ENCODE assay signal across 23 cellular contexts in genomic region chr1:228353601-228354371, GRCh38.
"Had no signal": no experiment of that assay in that cellular context is flagged by ENCODE, and none has a peak within 500 bp of the region (broad histone marks: within the 10 kb centered on the region; RNA-seq: fewer than 3 reads in every experiment).

No MANE protein-coding gene starts in this region.

- H3K36me3 Mint-ChIP-seq: activated naive CD4-positive, alpha-beta T cell treated with anti-CD3 and anti-CD28 coated beads, Interleukin-2, amount 50 U/mL, for 72 hours; stimulated activated naive B cell treated with anti-CD40 and anti-IgM and Interleukin-4, amounts not matched to agents 10 μg/mL and 1 μg/mL and 100 μg/mL, for 72 hours; type B pancreatic cell had no signal

- H3K4me1 Mint-ChIP-seq: activated T-helper 17 cell treated with anti-CD3 and anti-CD28 coated beads, Interleukin-2, amount 50 U/mL, for 72 hours; endodermal cell; nephron; stimulated activated naive B cell treated with anti-CD40 and anti-IgM and Interleukin-4, amounts not matched to agents 10 μg/mL and 1 μg/mL and 100 μg/mL, for 72 hours had no signal

- H3K4me1 ChIP-seq: left lung, parathyroid adenoma, testis had no signal

- H3K4me3 ChIP-seq: left lung, testis, vagina had no signal

- H3K36me3 ChIP-seq: left lung, vagina, WERI-Rb-1 had no signal

- H3K4me3 Mint-ChIP-seq: activated T-cell treated with anti-CD3 and anti-CD28 coated beads, Interleukin-2, amount 50 U/mL, for 24 hours; activated T-helper 17 cell treated with anti-CD3 and anti-CD28 coated beads, Interleukin-2, amount 50 U/mL, for 72 hours; endodermal cell; nephron; stimulated activated naive B cell treated with anti-CD40 and anti-IgM and Interleukin-4, amounts not matched to agents 10 μg/mL and 1 μg/mL and 100 μg/mL, for 72 hours; type B pancreatic cell had no signal

- DNase-seq: activated CD4-positive, CD25-positive, alpha-beta regulatory T cell treated with anti-CD3 and anti-CD28 coated beads, Interleukin-2, amount 50 U/mL, for 72 hours; activated CD8-positive, alpha-beta memory T cell treated with anti-CD3 and anti-CD28 coated beads for 24 hours; activated CD8-positive, alpha-beta memory T cell treated with anti-CD3 and anti-CD28 coated beads, Interleukin-2, amount 50 U/mL, for 4 hours; activated T-cell treated with anti-CD3 and anti-CD28 coated beads, Interleukin-2, amount 50 U/mL, for 24 hours; cerebellar nuclear complex; cortex of kidney; endodermal cell; foreskin fibroblast; small intestine; stimulated activated CD4-positive, alpha-beta T cell treated with anti-CD3 and anti-CD28 coated beads, Interleukin-15, amount 100 ng/mL, for 24 hours; stimulated activated naive B cell treated with anti-CD40 and anti-IgM and Interleukin-4, amounts not matched to agents 10 μg/mL and 1 μg/mL and 100 μg/mL, for 72 hours; T-helper 1 cell; testis; WERI-Rb-1 had no signal

- H2AFZ ChIP-seq: parathyroid adenoma had no signal

- H3K27ac Mint-ChIP-seq: activated naive CD4-positive, alpha-beta T cell treated with anti-CD3 and anti-CD28 coated beads, Interleukin-2, amount 50 U/mL, for 72 hours; activated T-cell treated with anti-CD3 and anti-CD28 coated beads, Interleukin-2, amount 50 U/mL, for 24 hours; activated T-helper 17 cell treated with anti-CD3 and anti-CD28 coated beads, Interleukin-2, amount 50 U/mL, for 72 hours; endodermal cell; nephron; stimulated activated naive B cell treated with anti-CD40 and anti-IgM and Interleukin-4, amounts not matched to agents 10 μg/mL and 1 μg/mL and 100 μg/mL, for 72 hours; type B pancreatic cell had no signal

- H3K9me3 ChIP-seq: left lung, testis, vagina had no signal

- H3K27me3 Mint-ChIP-seq: activated T-cell treated with anti-CD3 and anti-CD28 coated beads, Interleukin-2, amount 50 U/mL, for 24 hours; activated T-helper 17 cell treated with anti-CD3 and anti-CD28 coated beads, Interleukin-2, amount 50 U/mL, for 72 hours; stimulated activated naive B cell treated with anti-CD40 and anti-IgM and Interleukin-4, amounts not matched to agents 10 μg/mL and 1 μg/mL and 100 μg/mL, for 72 hours; type B pancreatic cell had no signal

- H3K27ac ChIP-seq: epithelial cell of prostate, left lung, parathyroid adenoma, testis, vagina, WERI-Rb-1 had no signal

- H3K27me3 ChIP-seq: left lung, testis, vagina had no signal

- H3K9me3 Mint-ChIP-seq: activated naive CD4-positive, alpha-beta T cell treated with anti-CD3 and anti-CD28 coated beads, Interleukin-2, amount 50 U/mL, for 72 hours; activated T-cell treated with anti-CD3 and anti-CD28 coated beads, Interleukin-2, amount 50 U/mL, for 24 hours; activated T-helper 17 cell treated with anti-CD3 and anti-CD28 coated beads, Interleukin-2, amount 50 U/mL, for 72 hours; nephron; stimulated activated naive B cell treated with anti-CD40 and anti-IgM and Interleukin-4, amounts not matched to agents 10 μg/mL and 1 μg/mL and 100 μg/mL, for 72 hours; type B pancreatic cell had no signal

- ATAC-seq: activated naive CD4-positive, alpha-beta T cell treated with anti-CD3 and anti-CD28 coated beads, Interleukin-2, amount 50 U/mL, for 72 hours; activated T-helper 17 cell treated with anti-CD3 and anti-CD28 coated beads, Interleukin-2, amount 50 U/mL, for 72 hours; left lung; sciatic nerve had no signal

- H3K9ac ChIP-seq: parathyroid adenoma had no signal
